Comparison of ENCODE assay signal across 18 cellular contexts in the genomic region with DNA sequence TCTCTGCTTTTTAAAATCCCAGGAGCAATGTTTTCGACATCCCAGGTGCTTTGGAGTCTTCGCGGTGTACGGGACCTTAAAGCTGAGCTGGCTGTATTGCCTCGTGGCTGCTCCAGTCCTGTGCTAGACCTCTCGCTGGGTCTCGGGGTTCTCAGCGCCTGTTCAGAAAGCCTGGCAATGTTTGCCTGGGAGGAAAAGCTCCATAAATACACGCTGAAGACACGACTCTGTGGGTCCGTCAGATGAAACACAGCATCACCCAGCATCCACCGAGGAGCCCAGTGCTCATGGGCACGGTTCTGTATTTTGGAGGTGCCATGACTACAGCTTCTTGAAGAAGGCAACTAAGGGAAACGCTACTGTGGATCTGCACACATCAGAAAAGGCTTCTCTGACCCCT. TPM values are rescaled to one million over a fixed set of nuclear protein-coding genes. Genes with fewer than 3 reads are reported as not detected.
DNase-seq lines count a peak whose midpoint lies in the region; ATAC-seq and TF ChIP-seq lines count a peak whose summit lies in the region.
"Had no signal": no experiment of that assay in that cellular context is flagged by ENCODE, and none has a peak within 500 bp of the region (broad histone marks: within the 10 kb centered on the region; RNA-seq: fewer than 3 reads in every experiment).

No MANE protein-coding gene starts in this region.

- H2AFZ ChIP-seq in PC-3 (ENCODE audit: low read length) = no peak overlapping the region
- H2AFZ ChIP-seq: PC-9 had no signal

- no peaks in the 10 kb centered on the region for H4K20me1 ChIP-seq in PC-3 (ENCODE audit: low read length)

- ATAC-seq in CD4-positive, CD25-positive, alpha-beta regulatory T cell (ENCODE audit: low read depth in 2 of 2) = no peak
- ATAC-seq in PC-3 = no peak
- no peak for ATAC-seq in activated CD4-positive, CD25-positive, alpha-beta regulatory T cell treated with anti-CD3 and anti-CD28 coated beads, Interleukin-2, amount 50 U/mL, for 24 hours
- ATAC-seq: K562; left colon; stimulated activated effector memory CD8-positive, alpha-beta T cell treated with anti-CD3 and anti-CD28 coated beads, Interleukin-12 subunit alpha, Interleukin-12 subunit beta, amount 100 ng/mL, for 72 hours had no signal

- H3K9me3 ChIP-seq in CD4-positive, CD25-positive, alpha-beta regulatory T cell (ENCODE audit: control insufficient read depth in 2 of 2, low read length in 2 of 2) = no peaks in the 10 kb centered on the region
- H3K9me3 ChIP-seq in CD8-positive, alpha-beta memory T cell (ENCODE audit: low read length) = no peaks in the 10 kb centered on the region
- H3K9me3 ChIP-seq in endodermal cell (ENCODE audit: control insufficient read depth, low read length) (no peaks in the 10 kb centered on the region), PC-3 (ENCODE audit: low read length) (no peaks in the 10 kb centered on the region)
- H3K9me3 ChIP-seq: BLaER1, prostate gland had no signal

- no peak for TF ChIP-seq CTCF in endodermal cell (conservative IDR thresholded peaks at IDR 0.05)
- no peak for TF ChIP-seq CTCF in osteocyte (IDR thresholded peaks at IDR 0.05)
- no peak for TF ChIP-seq CTCF in PC-3 (conservative IDR thresholded peaks at IDR 0.05; ENCODE audit: low read depth, low read length)

- no TSS peak for BruUV-seq in PC-3 (replicated peaks; lab: Mats Ljungman, UMichigan)

- peak overlapping the region in 2 of 4 donors; percentile 2 to 42 for H3K4me3 Mint-ChIP-seq in CD4-positive, CD25-positive, alpha-beta regulatory T cell
- peak overlapping the region in 3 of 7 donors; percentile 19 to 59 (median 35) for H3K4me3 Mint-ChIP-seq in CD8-positive, alpha-beta memory T cell
- H3K4me3 Mint-ChIP-seq in endodermal cell (no peak overlapping the region), osteocyte (ENCODE audit: unreplicated experiment) (no peak overlapping the region)

- H3K9ac ChIP-seq in endodermal cell (ENCODE audit: extremely low read depth, low read length, poor library complexity, severe bottlenecking) (no peak overlapping the region), PC-3 (ENCODE audit: low read length) (no peak overlapping the region)
- H3K9ac ChIP-seq: BLaER1 had no signal

- no peaks in the 10 kb centered on the region for H3K27me3 ChIP-seq in CD4-positive, CD25-positive, alpha-beta regulatory T cell (ENCODE audit: control insufficient read depth, insufficient read depth, low read length)
- H3K27me3 ChIP-seq in CD8-positive, alpha-beta memory T cell (ENCODE audit: insufficient read depth, low read length, poor library complexity, severe bottlenecking) = no peaks in the 10 kb centered on the region
- H3K27me3 ChIP-seq in endodermal cell (ENCODE audit: control insufficient read depth, insufficient read depth, low read length, poor library complexity, severe bottlenecking) (no peaks in the 10 kb centered on the region), PC-3 (ENCODE audit: low read length) (no peaks in the 10 kb centered on the region)
- H3K27me3 ChIP-seq: BLaER1 had no signal

- peaks cover 24% of the 10 kb centered on the region for H3K36me3 Mint-ChIP-seq in CD4-positive, CD25-positive, alpha-beta regulatory T cell
- H3K36me3 Mint-ChIP-seq in CD8-positive, alpha-beta memory T cell = peaks cover 1 to 64% (median 17%) of the 10 kb centered on the region in 3 donors
- H3K36me3 Mint-ChIP-seq in endodermal cell (ENCODE audit: low read depth) (peaks cover 3% of the 10 kb centered on the region), osteocyte (ENCODE audit: unreplicated experiment) (no peaks in the 10 kb centered on the region)

- WGBS in endodermal cell (ENCODE audit: insufficient coverage in 1 of 2, insufficient read length in 1 of 2), 2 experiments = 93 to 94% methylated on average over 14 of the region's 14 CpGs

- DNase-seq in CD4-positive, CD25-positive, alpha-beta regulatory T cell = no peak
- no peak for DNase-seq in CD8-positive, alpha-beta memory T cell
- DNase-seq in endodermal cell (peak; percentile 32), osteocyte (ENCODE audit: extremely low spot score, unreplicated experiment) (peak; percentile 75), PC-3 (no peak), SIG-M5 (lab: John Stamatoyannopoulos, UW) (no peak), NCI-H345 treated with DMSO at 0.1 percent for 48 hours (lab: John Stamatoyannopoulos, UW; ENCODE audit: unreplicated experiment) (no peak)
- DNase-seq: DMS79; NCI-H1092 treated with DMSO at 0.1 percent for 48 hours; PC-9; stimulated activated CD4-positive, alpha-beta T cell treated with anti-CD3 and anti-CD28 coated beads, Interleukin-12 subunit alpha, Interleukin-12 subunit beta, amount 100 ng/mL, for 4 hours; trophoblast cell had no signal

- no peaks in the 10 kb centered on the region for H3K9me2 ChIP-seq in PC-3 (replicated peaks; ENCODE audit: low read length)

- peaks cover 36 to 95% (median 68%) of the 10 kb centered on the region in 4 donors for H3K4me1 Mint-ChIP-seq in CD4-positive, CD25-positive, alpha-beta regulatory T cell
- peaks cover 90 to 98% (median 97%) of the 10 kb centered on the region in 3 donors for H3K4me1 Mint-ChIP-seq in CD8-positive, alpha-beta memory T cell
- H3K4me1 Mint-ChIP-seq in endodermal cell (peaks cover 45% of the 10 kb centered on the region), osteocyte (ENCODE audit: unreplicated experiment) (peaks cover 67% of the 10 kb centered on the region)

- POLR2A ChIA-PET in CD8-positive, alpha-beta memory T cell (lab: Charles Lee) = interaction anchor here (0.6 to 1.3 kb wide), 2 partner anchors 12 to 18 kb away, joined by 3 to 4 read pairs; no protein-coding TSS in a partner anchor
- POLR2A ChIA-PET in PC-3 (lab: Charles Lee; ENCODE audit: unreplicated experiment) = no interaction called here

- H3K27me3 Mint-ChIP-seq in CD4-positive, CD25-positive, alpha-beta regulatory T cell = no peaks in the 10 kb centered on the region
- H3K27me3 Mint-ChIP-seq in CD8-positive, alpha-beta memory T cell = no peaks in the 10 kb centered on the region
- H3K27me3 Mint-ChIP-seq in endodermal cell (ENCODE audit: insufficient read depth) (no peaks in the 10 kb centered on the region), osteocyte (ENCODE audit: unreplicated experiment) (no peaks in the 10 kb centered on the region)

- peaks cover 0 to 3% (median 0%) of the 10 kb centered on the region in 7 donors for H3K9me3 Mint-ChIP-seq in CD4-positive, CD25-positive, alpha-beta regulatory T cell
- peaks cover 0 to 2% (median 0%) of the 10 kb centered on the region in 5 donors for H3K9me3 Mint-ChIP-seq in CD8-positive, alpha-beta memory T cell
- H3K9me3 Mint-ChIP-seq in endodermal cell = no peaks in the 10 kb centered on the region
- no peaks in the 10 kb centered on the region for H3K9me3 Mint-ChIP-seq in osteocyte (ENCODE audit: unreplicated experiment)
- H3K9me3 Mint-ChIP-seq: stimulated activated effector memory CD8-positive, alpha-beta T cell treated with anti-CD3 and anti-CD28 coated beads, Interleukin-12 subunit alpha, Interleukin-12 subunit beta, amount 100 ng/mL, for 72 hours had no signal

- intact Hi-C loops in PC-3 (cut with micrococcal nuclease) = no loop called here

- H3K79me2 ChIP-seq in PC-3 (ENCODE audit: low read length) = peaks cover 15% of the 10 kb centered on the region; the same call in 1 of the 2 replicates

- peaks cover 42% of the 10 kb centered on the region for H3K36me3 ChIP-seq in CD4-positive, CD25-positive, alpha-beta regulatory T cell (ENCODE audit: control insufficient read depth, insufficient read depth, low read length)
- H3K36me3 ChIP-seq in CD8-positive, alpha-beta memory T cell (ENCODE audit: insufficient read depth, low read length) = peaks cover 5% of the 10 kb centered on the region
- H3K36me3 ChIP-seq in endodermal cell (ENCODE audit: control insufficient read depth, insufficient read depth, low read length) (no peaks in the 10 kb centered on the region), PC-3 (ENCODE audit: low read depth, low read length) (no peaks in the 10 kb centered on the region)
- H3K36me3 ChIP-seq: prostate gland had no signal

- peak overlapping the region; percentile 49 for H3K27ac ChIP-seq in CD4-positive, CD25-positive, alpha-beta regulatory T cell (ENCODE audit: insufficient read depth, low read length, poor library complexity, severe bottlenecking)
- H3K27ac ChIP-seq in CD8-positive, alpha-beta memory T cell (ENCODE audit: low read depth, low read length) = no peak overlapping the region
- H3K27ac ChIP-seq in endodermal cell (ENCODE audit: low read depth, low read length) (no peak overlapping the region), PC-3 (ENCODE audit: low read length) (no peak overlapping the region)
- H3K27ac ChIP-seq: BLaER1, PC-9, prostate gland had no signal

- H3K4me3 ChIP-seq in CD4-positive, CD25-positive, alpha-beta regulatory T cell (ENCODE audit: low read depth, low read length) = no peak overlapping the region
- H3K4me3 ChIP-seq in CD8-positive, alpha-beta memory T cell (ENCODE audit: low read length) = no peak overlapping the region
- H3K4me3 ChIP-seq in endodermal cell (ENCODE audit: low read length) = no peak overlapping the region
- H3K4me3 ChIP-seq in PC-3 (ENCODE audit: low read length) = no peak overlapping the region
- H3K4me3 ChIP-seq: BLaER1, K562, PC-9, prostate gland had no signal

- no peak overlapping the region for H3K4me2 ChIP-seq in PC-3 (ENCODE audit: low read length)
- H3K4me2 ChIP-seq: BLaER1, PC-9 had no signal

- H3F3A ChIP-seq in PC-3 (ENCODE audit: low read length, unreplicated experiment) = no peaks in the 10 kb centered on the region

- CTCF ChIA-PET in CD8-positive, alpha-beta memory T cell (lab: Charles Lee) = interaction anchor here (1.2 to 8.3 kb wide), 2 partner anchors 11 to 13 kb away, joined by 3 to 56 read pairs; no protein-coding TSS in a partner anchor
- CTCF ChIA-PET in PC-3 (lab: Charles Lee) = no interaction called here

- peaks cover 60% of the 10 kb centered on the region for H3K4me1 ChIP-seq in CD4-positive, CD25-positive, alpha-beta regulatory T cell (ENCODE audit: control insufficient read depth, insufficient read depth, low read length, poor library complexity, severe bottlenecking)
- H3K4me1 ChIP-seq in CD8-positive, alpha-beta memory T cell (ENCODE audit: insufficient read depth, low read length) = peaks cover 61% of the 10 kb centered on the region
- H3K4me1 ChIP-seq in endodermal cell (ENCODE audit: control insufficient read depth, insufficient read depth, low read length) (peaks cover 14% of the 10 kb centered on the region), PC-3 (ENCODE audit: insufficient read depth, low read length) (no peaks in the 10 kb centered on the region)

- H3K27ac Mint-ChIP-seq in CD4-positive, CD25-positive, alpha-beta regulatory T cell = peak overlapping the region; percentile 59 to 86 (median 72)
- H3K27ac Mint-ChIP-seq in CD8-positive, alpha-beta memory T cell = peak overlapping the region; percentile 57 to 96 (median 86)
- H3K27ac Mint-ChIP-seq in endodermal cell (no peak overlapping the region), osteocyte (ENCODE audit: unreplicated experiment) (no peak overlapping the region)
- H3K27ac Mint-ChIP-seq: stimulated activated effector memory CD8-positive, alpha-beta T cell treated with anti-CD3 and anti-CD28 coated beads, Interleukin-12 subunit alpha, Interleukin-12 subunit beta, amount 100 ng/mL, for 72 hours had no signal

RNA-seq across cellular contexts. Expression of a gene that starts 21.6 kb away (rescaled TPM):
- 172 TPM for total RNA-seq in CD4-positive, CD25-positive, alpha-beta regulatory T cell
- 100 to 1,000 TPM; 134 to 145 (median 141) TPM for polyA plus RNA-seq in CD4-positive, CD25-positive, alpha-beta regulatory T cell
- 10 to 100 TPM; 59.5 to 60.0 TPM for total RNA-seq in CD8-positive, alpha-beta memory T cell
- 196 TPM for polyA plus RNA-seq in CD8-positive, alpha-beta memory T cell
- 10 to 100 TPM; 16.3 to 19.0 TPM for total RNA-seq in endodermal cell
- polyA plus RNA-seq in endodermal cell (2013, experiment 1 of 2) = 2.6 TPM
- polyA plus RNA-seq in endodermal cell (2013, experiment 2 of 2) = 2.1 TPM
- total RNA-seq in osteocyte = 13.8 and 18.6 TPM in 2 replicates
- 34.2 and 47.4 TPM in 2 replicates for total RNA-seq in PC-3 (2014; rRNA removed)
- polyA plus RNA-seq: K562 had no signal

Comparison
In these comparisons a context has a peak if more than half of its experiments do, and no peak if none do; other contexts are left out.
1. DNase-seq: peak in endodermal cell (single experiment) and osteocyte (single experiment); none in CD4-positive, CD25-positive, alpha-beta regulatory T cell (0 of 3), CD8-positive, alpha-beta memory T cell (0 of 5), PC-3 (single experiment), SIG-M5 (single experiment) and NCI-H345 treated with DMSO at 0.1 percent for 48 hours (single experiment).
2. H3K27ac Mint-ChIP-seq: peak in CD4-positive, CD25-positive, alpha-beta regulatory T cell (3 of 3) and CD8-positive, alpha-beta memory T cell (8 of 8); none in endodermal cell (single experiment) and osteocyte (single experiment).